Comparison of ENCODE assay signal across 8 cellular contexts in genomic region chr12:10214131-10214876, GRCh38. TPM values are rescaled to one million over a fixed set of nuclear protein-coding genes. Genes with fewer than 3 reads are reported as not detected.
A peak's percentile ranks its signal among the peaks of the same experiment; 100 is the strongest.
DNase-seq lines count a peak whose midpoint lies in the region; ATAC-seq and TF ChIP-seq lines count a peak whose summit lies in the region.

No MANE protein-coding gene starts in this region.

- no peaks in the 10 kb centered on the region for H3K9me3 Mint-ChIP-seq in natural killer cell

- intact Hi-C loops in natural killer cell (cut with micrococcal nuclease) = loop anchor here (5.0 to 10.0 kb wide), 2 partner anchors 283 to 570 kb away; no protein-coding TSS in a partner anchor

- H3K27me3 ChIP-seq in NT2/D1 (ENCODE audit: insufficient read depth, insufficient read length) (no peaks in the 10 kb centered on the region), ectodermal cell (ENCODE audit: control insufficient read depth, insufficient read depth, low read length, poor library complexity, severe bottlenecking) (peaks cover 4% of the 10 kb centered on the region)

- 30 to 32% methylated on average over 9 of the region's 10 CpGs for WGBS in ectodermal cell, 2 experiments

- peak overlapping the region; percentile 91 to 97 for H3K27ac Mint-ChIP-seq in natural killer cell

- H3K9me3 ChIP-seq in NT2/D1 (ENCODE audit: insufficient read depth, low read length) = no peaks in the 10 kb centered on the region
- no peaks in the 10 kb centered on the region for H3K9me3 ChIP-seq in ectodermal cell (ENCODE audit: control insufficient read depth, low read length)

- H3K4me3 Mint-ChIP-seq in natural killer cell = peak overlapping the region; percentile 95

- H3K36me3 ChIP-seq in NT2/D1 (ENCODE audit: insufficient read depth, insufficient read length, low read length) (peaks cover 31% of the 10 kb centered on the region), ectodermal cell (ENCODE audit: control insufficient read depth, insufficient read depth, low read length) (no peaks in the 10 kb centered on the region)

- H3K4me1 ChIP-seq in NT2/D1 (ENCODE audit: insufficient read depth, insufficient read length) (no peaks in the 10 kb centered on the region), ectodermal cell (ENCODE audit: control insufficient read depth, insufficient read depth, low read length) (no peaks in the 10 kb centered on the region)

- no peak for ATAC-seq in natural killer cell

- CTCF ChIA-PET in GM10248 (lab: Yijun Ruan, JAX) = interaction anchor here (0.9 to 1.1 kb wide), 2 partner anchors 10 to 61 kb away, joined by 3 read pairs; no protein-coding TSS in a partner anchor

- DNase-seq in G401 (ENCODE audit: low spot score) (peak; percentile 34), NT2/D1 (ENCODE audit: low read depth, low spot score) (no peak), natural killer cell (no peak), NCI-H2196 treated with DMSO at 0.1 percent for 48 hours (lab: John Stamatoyannopoulos, UW; ENCODE audit: unreplicated experiment) (no peak), UCSD-AML1 (lab: John Stamatoyannopoulos, UW; ENCODE audit: unreplicated experiment) (no peak), GM10248 (ENCODE audit: extremely low spot score) (no peak), NCI-H748 treated with DMSO at 0.1 percent for 48 hours (lab: John Stamatoyannopoulos, UW) (no peak)

- no peaks in the 10 kb centered on the region for H3K36me3 Mint-ChIP-seq in natural killer cell

- no peak overlapping the region for H3K27ac ChIP-seq in ectodermal cell (ENCODE audit: insufficient read depth, low read depth, low read length, poor library complexity, severe bottlenecking)

- H3K4me3 ChIP-seq in NT2/D1 (ENCODE audit: insufficient read length, low read depth) = peak overlapping the region; percentile 75
- peak overlapping the region; percentile 76 for H3K4me3 ChIP-seq in ectodermal cell (ENCODE audit: insufficient read depth, low read depth, low read length)

- TF ChIP-seq CTCF in natural killer cell (IDR thresholded peaks at IDR 0.05) (no peak), GM10248 (IDR thresholded peaks at IDR 0.05; ENCODE audit: control extremely low read depth, extremely low read depth, low read depth, missing control alignments) (no peak)

- H3K27me3 Mint-ChIP-seq in natural killer cell (ENCODE audit: low read depth in 2 of 2) = no peaks in the 10 kb centered on the region

- H3K4me1 Mint-ChIP-seq in natural killer cell = peaks cover 32 to 34% of the 10 kb centered on the region in 2 donors

- in situ Hi-C loops in G401 (cut with HindIII; ENCODE audit: low sequenced_read_pairs) = no loop called here

- H3K9ac ChIP-seq in NT2/D1 (ENCODE audit: insufficient read length, low read depth) = peak overlapping the region; percentile 78

- POLR2A ChIA-PET in GM10248 (lab: Yijun Ruan, JAX) = interaction anchor here (0.7 kb wide), 1 partner anchor 466 kb away, joined by 3 read pairs; no protein-coding TSS in a partner anchor

RNA-seq across cellular contexts. Expression of gene GABARAPL1, which starts 1.6 kb away (rescaled TPM):
- 37.6 and 88.9 TPM in 2 replicates for total RNA-seq in G401 (2014; rRNA removed; shearing (Covaris generic))
- polyA plus RNA-seq in ectodermal cell (2013, experiment 1 of 4) = 50.0 TPM
- 52.5 TPM for polyA plus RNA-seq in ectodermal cell (2013, experiment 2 of 4)
- polyA plus RNA-seq in ectodermal cell (2013, experiment 3 of 4) = 40.4 TPM
- 50.3 TPM for polyA plus RNA-seq in ectodermal cell (2013, experiment 4 of 4)
- 100 to 1,000 TPM; 157 to 233 (median 160) TPM for total RNA-seq in natural killer cell

RNA-seq across cellular contexts. Expression of gene TMEM52B, which starts 35.5 kb away (rescaled TPM):
- total RNA-seq in G401 (2014; rRNA removed; shearing (Covaris generic)) = 0.68 TPM in 1 of 2 replicates, not detected in the other
- polyA plus RNA-seq in ectodermal cell (2013, experiment 1 of 4) = not detected
- not detected for polyA plus RNA-seq in ectodermal cell (2013, experiment 2 of 4)
- 0.11 TPM for polyA plus RNA-seq in ectodermal cell (2013, experiment 3 of 4)
- 0.16 TPM for polyA plus RNA-seq in ectodermal cell (2013, experiment 4 of 4)
- total RNA-seq in natural killer cell = 1 to 10 TPM in 1 of 3 donors, not detected in 2; 1.5 TPM

RNA-seq across cellular contexts. Expression of gene OLR1, which starts 42.4 kb away (rescaled TPM):
- 0.37 and 4.3 TPM in 2 replicates for total RNA-seq in G401 (2014; rRNA removed; shearing (Covaris generic))
- not detected for polyA plus RNA-seq in ectodermal cell (2013, experiment 1 of 4)
- 0.12 TPM for polyA plus RNA-seq in ectodermal cell (2013, experiment 2 of 4)
- polyA plus RNA-seq in ectodermal cell (2013, experiment 3 of 4) = 0.48 TPM
- polyA plus RNA-seq in ectodermal cell (2013, experiment 4 of 4) = 0.20 TPM
- total RNA-seq in natural killer cell = 1 to 10 TPM in 2 of 3 donors, not detected in 1; 2.3 to 3.1 TPM
